ENCODE assay signal across 9 cellular contexts in the genomic region with DNA sequence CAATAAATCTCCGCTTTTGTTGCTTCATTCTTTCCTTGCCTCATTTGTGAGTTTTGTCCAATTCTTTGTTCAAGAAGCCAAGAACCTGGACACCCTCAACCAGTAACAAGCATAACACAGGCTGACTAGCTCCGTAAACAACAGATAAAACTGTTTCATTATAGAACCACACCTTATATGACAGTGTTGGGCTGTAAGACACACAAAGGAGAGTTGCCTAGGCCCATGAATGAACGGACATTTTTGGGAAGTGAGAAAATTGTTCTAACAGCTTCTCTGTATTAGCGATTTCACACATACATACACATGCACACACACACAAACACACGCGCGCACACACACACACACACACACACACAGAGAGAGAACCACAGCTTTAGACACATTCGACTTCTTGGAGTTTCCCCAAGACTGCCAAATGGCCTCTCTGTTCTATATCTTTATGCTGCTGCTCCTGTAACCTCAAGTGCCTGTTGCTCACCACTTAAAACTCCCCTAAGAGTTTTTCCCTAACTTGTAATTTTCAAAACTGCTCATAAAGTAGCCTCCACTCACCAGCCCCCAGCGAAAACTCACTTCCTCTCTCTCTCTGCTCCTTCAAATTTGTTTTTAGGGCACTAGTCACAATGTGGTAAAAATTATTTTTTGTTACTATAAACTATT. TPM values are rescaled to one million over a fixed set of nuclear protein-coding genes. Genes with fewer than 3 reads are reported as not detected.
DNase-seq lines count a peak whose midpoint lies in the region; ATAC-seq and TF ChIP-seq lines count a peak whose summit lies in the region.
"Had no signal": no experiment of that assay in that cellular context is flagged by ENCODE, and none has a peak within 500 bp of the region (broad histone marks: within the 10 kb centered on the region; RNA-seq: fewer than 3 reads in every experiment).

No MANE protein-coding gene starts in this region.

- H3K4me3 ChIP-seq in GM12865 (ENCODE audit: low read depth, low read length), result peak overlapping the region; percentile 28
- no peak overlapping the region for H3K4me3 ChIP-seq in left lung
- no peak overlapping the region for H3K4me3 ChIP-seq in BE2C (ENCODE audit: low read depth, low read length)

- H3K27me3 ChIP-seq in left lung, result no peaks in the 10 kb centered on the region
- no peaks in the 10 kb centered on the region for H3K27me3 ChIP-seq in BE2C

- intact Hi-C loops in left lung (cut with DNase I) (no loop called here), Right ventricle myocardium inferior (cut with DNase I) (no loop called here)

- no peaks in the 10 kb centered on the region for H3K9me3 ChIP-seq in left lung
- H3K9me3 ChIP-seq in BE2C, result no peaks in the 10 kb centered on the region

- DNase-seq in GM12865 (ENCODE audit: low read depth) (peak; percentile 87), left lung (no peak), NCI-H82 treated with DMSO at 0.1 percent for 48 hours (lab: John Stamatoyannopoulos, UW; ENCODE audit: unreplicated experiment) (no peak), Right ventricle myocardium inferior (ENCODE audit: missing footprints) (no peak), GDM1 (lab: John Stamatoyannopoulos, UW) (no peak), BE2C (no peak)

- ATAC-seq in GM21360 (IDR thresholded peaks at IDR 0.05; ENCODE audit: unreplicated experiment) (peak; percentile 49), HG03439 (IDR thresholded peaks at IDR 0.05; ENCODE audit: unreplicated experiment) (peak; percentile 52), left lung (peak; percentile 76), Right ventricle myocardium inferior (no peak)

- TF ChIP-seq CTCF in GM12865 (IDR thresholded peaks at IDR 0.05; ENCODE audit: insufficient read depth, low read depth, low read length, missing control alignments) (no peak), left lung (IDR thresholded peaks at IDR 0.05) (no peak), BE2C (IDR thresholded peaks at IDR 0.05; ENCODE audit: low read depth, low read length) (no peak)

- peak overlapping the region; percentile 64 to 67 for H3K27ac ChIP-seq in left lung
- H3K27ac ChIP-seq: HL-60 had no signal

- H3K36me3 ChIP-seq in left lung, result peaks cover 0 to 54% of the 10 kb centered on the region in 2 donors
- H3K36me3 ChIP-seq in BE2C, result peaks cover 43% of the 10 kb centered on the region

- H3K4me1 ChIP-seq in left lung (peaks cover 4 to 31% of the 10 kb centered on the region in 2 donors), BE2C (peaks cover 11% of the 10 kb centered on the region)

RNA-seq across cellular contexts. Expression of a gene that starts 35.9 kb away (rescaled TPM):
- total RNA-seq in left lung (100 to 1,000 TPM; 281 to 422 TPM), Right ventricle myocardium inferior (34.3 TPM)
- polyA plus RNA-seq in BE2C (2012; ENCODE audit: insufficient read depth, insufficient read length, low read depth), result 43.9 TPM
